ENCODE assay signal across 9 cellular contexts in genomic region chr3:31288641-31289100, GRCh38.
DNase-seq lines count a peak whose midpoint lies in the region; ATAC-seq, FAIRE-seq and TF ChIP-seq lines count a peak whose summit lies in the region.
"Had no signal": no experiment of that assay in that cellular context is flagged by ENCODE, and none has a peak within 500 bp of the region (broad histone marks: within the 10 kb centered on the region; RNA-seq: fewer than 3 reads in every experiment).

No MANE protein-coding gene starts in this region.

- FAIRE-seq in bronchial epithelial cell (lab: Jason Lieb, UNC) (peak; percentile 52), RCC 7860 (lab: Jason Lieb, UNC) (no peak)
- FAIRE-seq: TTC549 had no signal

- H3K9me3 Mint-ChIP-seq in Calu3 (ENCODE audit: low read depth, unreplicated experiment), result no peaks in the 10 kb centered on the region

- H3K4me1 ChIP-seq in mesodermal cell (ENCODE audit: control insufficient read depth, insufficient read depth, low read length, poor library complexity, severe bottlenecking), result peaks cover 35% of the 10 kb centered on the region

- no peaks in the 10 kb centered on the region for H3K27me3 ChIP-seq in bronchial epithelial cell (ENCODE audit: control insufficient read depth, insufficient read depth, low read length)

- intact Hi-C loops in Calu3 (cut with micrococcal nuclease; ENCODE audit: unreplicated experiment), result loop anchor here (5.0 kb wide), 1 partner anchor 244 kb away; the partner anchor contains the start of gene STT3B

- CTCF ChIA-PET in Calu3 (lab: Charles Lee), result interaction anchor here (1.2 kb wide), 1 partner anchor 244 kb away, joined by 4 read pairs; the partner anchor contains the start of gene STT3B

- DNase-seq in Calu3, result peak; percentile 80
- DNase-seq in RPMI7951 (ENCODE audit: low read depth), result peak; percentile 93
- peak; percentile 88 for DNase-seq in bronchial epithelial cell (ENCODE audit: low read depth)
- no peak for DNase-seq in NCI-H2171 treated with DMSO at 0.1 percent for 48 hours (lab: John Stamatoyannopoulos, UW)
- DNase-seq in RCC 7860 (ENCODE audit: low spot score), result no peak
- no peak for DNase-seq in cerebellum (ENCODE audit: low spot score)

- peaks cover 6% of the 10 kb centered on the region for H3K36me3 Mint-ChIP-seq in Calu3 (ENCODE audit: insufficient read depth, unreplicated experiment)

- H3K4me3 ChIP-seq in bronchial epithelial cell (ENCODE audit: low read depth, low read length) (no peak overlapping the region), mesodermal cell (ENCODE audit: extremely low read depth, insufficient read depth, low read length, poor library complexity, severe bottlenecking) (no peak overlapping the region)

- H3K4me3 Mint-ChIP-seq in Calu3 (ENCODE audit: low read depth, unreplicated experiment), result peak overlapping the region; percentile 4

- peak overlapping the region; percentile 39 for H3K27ac Mint-ChIP-seq in Calu3 (ENCODE audit: unreplicated experiment)

- no peaks in the 10 kb centered on the region for H3K9me3 ChIP-seq in mesodermal cell (ENCODE audit: control insufficient read depth, low read length)

- TF ChIP-seq CTCF in Calu3 (IDR thresholded peaks at IDR 0.05; ENCODE audit: unreplicated experiment) (no peak), bronchial epithelial cell (IDR thresholded peaks at IDR 0.05; ENCODE audit: insufficient read depth, low read length, severe bottlenecking) (no peak)

- 21 to 30% methylated on average over 5 to 7 of the region's 8 CpGs for WGBS in mesodermal cell (ENCODE audit: insufficient coverage in 2 of 2), 2 experiments

- peak overlapping the region; percentile 87 for H3K27ac ChIP-seq in mesodermal cell (ENCODE audit: low read depth, low read length, severe bottlenecking)

- H3K4me1 Mint-ChIP-seq in Calu3 (ENCODE audit: low read depth, unreplicated experiment), result peaks cover 54% of the 10 kb centered on the region

- H3K36me3 ChIP-seq in bronchial epithelial cell (ENCODE audit: control insufficient read depth, insufficient read depth, low read length) (no peaks in the 10 kb centered on the region), mesodermal cell (ENCODE audit: control insufficient read depth, insufficient read depth, low read length) (no peaks in the 10 kb centered on the region)

- no peak for ATAC-seq in HG03342 (IDR thresholded peaks at IDR 0.05; ENCODE audit: unreplicated experiment)

- BruUV-seq in Calu3 (replicated peaks; lab: Mats Ljungman, UMichigan), result no TSS peak

- H3K27me3 Mint-ChIP-seq in Calu3 (ENCODE audit: unreplicated experiment), result no peaks in the 10 kb centered on the region

Comparison
In these comparisons a context has a peak if more than half of its experiments do, and no peak if none do; other contexts are left out.
1. DNase-seq: peak in Calu3 (single experiment), RPMI7951 (single experiment) and bronchial epithelial cell (single experiment); none in NCI-H2171 treated with DMSO at 0.1 percent for 48 hours (single experiment), RCC 7860 (single experiment) and cerebellum (single experiment).